ENCODE assay signal across 8 cellular contexts in genomic region chr2:85595378-85596232, GRCh38. TPM values are rescaled to one million over a fixed set of nuclear protein-coding genes. Genes with fewer than 3 reads are reported as not detected.
DNase-seq lines count a peak whose midpoint lies in the region; ATAC-seq and TF ChIP-seq lines count a peak whose summit lies in the region.

A gene with protein sequence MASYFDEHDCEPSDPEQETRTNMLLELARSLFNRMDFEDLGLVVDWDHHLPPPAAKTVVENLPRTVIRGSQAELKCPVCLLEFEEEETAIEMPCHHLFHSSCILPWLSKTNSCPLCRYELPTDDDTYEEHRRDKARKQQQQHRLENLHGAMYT (plus strand): TSS chr2:85595745. CDS start chr2:85595764, 19 bp downstream.

- CTCF ChIA-PET in CD8-positive, alpha-beta T cell (lab: Charles Lee) = interaction anchor here (0.7 to 1.6 kb wide), 5 partner anchors 11 to 176 kb away, joined by 3 to 5 read pairs (median 3); no protein-coding TSS in a partner anchor

- TF ChIP-seq CTCF in CD8-positive, alpha-beta T cell (IDR thresholded peaks at IDR 0.05) = no peak
- TF ChIP-seq CTCF in lower lobe of right lung (IDR thresholded peaks at IDR 0.05) = no peak

- H3K4me3 ChIP-seq in CD8-positive, alpha-beta T cell (ENCODE audit: low read depth, low read length) = peak within 1 kb of the TSS; percentile 75
- peak within 1 kb of the TSS; percentile 90 for H3K4me3 ChIP-seq in lower lobe of right lung

- H3K36me3 Mint-ChIP-seq in CD8-positive, alpha-beta T cell = peaks cover 31% of the 10 kb centered on the region

- no peaks in the 10 kb centered on the region for H3K9me3 ChIP-seq in CD8-positive, alpha-beta T cell (ENCODE audit: low read length)
- no peaks in the 10 kb centered on the region for H3K9me3 ChIP-seq in lower lobe of right lung

- peak within 1 kb of the TSS; percentile 97 for H3K4me3 Mint-ChIP-seq in CD8-positive, alpha-beta T cell

- H3K4me1 ChIP-seq in CD8-positive, alpha-beta T cell (ENCODE audit: insufficient read depth, low read length) = peaks cover 25% of the 10 kb centered on the region
- peaks cover 65% of the 10 kb centered on the region for H3K4me1 ChIP-seq in lower lobe of right lung

- no peaks in the 10 kb centered on the region for H3K27me3 Mint-ChIP-seq in CD8-positive, alpha-beta T cell (ENCODE audit: low read depth)

- H3K4me1 Mint-ChIP-seq in CD8-positive, alpha-beta T cell (ENCODE audit: low read depth) = peaks cover 35% of the 10 kb centered on the region

- peak within 1 kb of the TSS; percentile 97 for H3K27ac Mint-ChIP-seq in CD8-positive, alpha-beta T cell

- POLR2A ChIA-PET in CD8-positive, alpha-beta T cell (lab: Charles Lee) = interaction anchor here (0.7 to 2.6 kb wide), 19 partner anchors 9 to 845 kb away, joined by 3 to 20 read pairs (median 4); partner anchors contain the start of genes C2orf68, ELMOD3, GGCX and KDM3A

- DNase-seq in CD8-positive, alpha-beta T cell = peak; percentile 72 to 93 (median 85)
- DNase-seq in HS-27A (ENCODE audit: low read depth) (peak; percentile 100), NK-92 (lab: John Stamatoyannopoulos, UW; ENCODE audit: unreplicated experiment) (peak; percentile 65), lower lobe of right lung (peak; percentile 96)
- peak; percentile 75 to 76 for DNase-seq in activated CD8-positive, alpha-beta memory T cell treated with anti-CD3 and anti-CD28 coated beads for 1 hour (ENCODE audit: extremely low read depth in 1 of 2, low read depth in 1 of 2)
- peak; percentile 89 for DNase-seq in effector CD4-positive, alpha-beta T cell
- peak; percentile 78 to 86 (median 84) for DNase-seq in stimulated activated CD4-positive, alpha-beta T cell treated with anti-CD3 and anti-CD28 coated beads, TNF-alpha, amount 100 ng/mL, for 24 hours (ENCODE audit: low read depth in 3 of 3)

- intact Hi-C loops in CD8-positive, alpha-beta T cell (cut with DNase I, micrococcal nuclease) = loop anchor here (1.0 to 2.0 kb wide), 6 partner anchors 11 to 35 kb away; partner anchors contain the start of genes VAMP8 (in 2 of the 2), GGCX (in 1 of the 2), USP39 (in 1 of the 2) and VAMP5 (in 1 of the 2)
- intact Hi-C loops in lower lobe of right lung (cut with DNase I) = no loop called here

- peak within 1 kb of the TSS; percentile 73 for H3K27ac ChIP-seq in CD8-positive, alpha-beta T cell (ENCODE audit: low read depth, low read length)
- peak within 1 kb of the TSS; percentile 94 for H3K27ac ChIP-seq in lower lobe of right lung

- H3K27me3 ChIP-seq in CD8-positive, alpha-beta T cell (ENCODE audit: insufficient read depth, low read length) = no peaks in the 10 kb centered on the region
- no peaks in the 10 kb centered on the region for H3K27me3 ChIP-seq in lower lobe of right lung (ENCODE audit: low read depth)

- H3K9me3 Mint-ChIP-seq in CD8-positive, alpha-beta T cell = no peaks in the 10 kb centered on the region

- ATAC-seq in CD8-positive, alpha-beta T cell = peak; percentile 98
- ATAC-seq in GM19467 (IDR thresholded peaks at IDR 0.05; ENCODE audit: unreplicated experiment) (peak; percentile 96), lower lobe of right lung (peak; percentile 97)

- peaks cover 19% of the 10 kb centered on the region for H3K36me3 ChIP-seq in CD8-positive, alpha-beta T cell (ENCODE audit: insufficient read depth, low read length)
- H3K36me3 ChIP-seq in lower lobe of right lung = peaks cover 40% of the 10 kb centered on the region

RNA-seq across cellular contexts. Expression of the gene that starts here (rescaled TPM):
- 10 to 100 TPM; 38.1 to 41.0 TPM for total RNA-seq in CD8-positive, alpha-beta T cell
- 89.8 TPM for total RNA-seq in lower lobe of right lung

Comparison
In these comparisons a context has a peak if more than half of its experiments do, and no peak if none do; other contexts are left out.
1. Peak in every context shown above with its lines: DNase-seq, ATAC-seq, H3K4me3 ChIP-seq and H3K27ac ChIP-seq.